Comparison of ENCODE assay signal across 1 cellular context in genomic region chr10:7417103-7417623, GRCh38.
TF ChIP-seq lines count a peak whose summit lies in the region.

No MANE protein-coding gene starts in this region.

TF ChIP-seq in HEK293, 187 proteins besides CTCF, POLR2A, EP300 and RAD21 (continued from another document):
- TF ChIP-seq REST (tag by site-specific recombination; IDR thresholded peaks at IDR 0.05) (no peak), ZNF571 (tag by site-specific recombination; IDR thresholded peaks at IDR 0.05) (no peak), ZNF112 (tag by site-specific recombination; IDR thresholded peaks at IDR 0.05) (no peak)
